In the genomic region with DNA sequence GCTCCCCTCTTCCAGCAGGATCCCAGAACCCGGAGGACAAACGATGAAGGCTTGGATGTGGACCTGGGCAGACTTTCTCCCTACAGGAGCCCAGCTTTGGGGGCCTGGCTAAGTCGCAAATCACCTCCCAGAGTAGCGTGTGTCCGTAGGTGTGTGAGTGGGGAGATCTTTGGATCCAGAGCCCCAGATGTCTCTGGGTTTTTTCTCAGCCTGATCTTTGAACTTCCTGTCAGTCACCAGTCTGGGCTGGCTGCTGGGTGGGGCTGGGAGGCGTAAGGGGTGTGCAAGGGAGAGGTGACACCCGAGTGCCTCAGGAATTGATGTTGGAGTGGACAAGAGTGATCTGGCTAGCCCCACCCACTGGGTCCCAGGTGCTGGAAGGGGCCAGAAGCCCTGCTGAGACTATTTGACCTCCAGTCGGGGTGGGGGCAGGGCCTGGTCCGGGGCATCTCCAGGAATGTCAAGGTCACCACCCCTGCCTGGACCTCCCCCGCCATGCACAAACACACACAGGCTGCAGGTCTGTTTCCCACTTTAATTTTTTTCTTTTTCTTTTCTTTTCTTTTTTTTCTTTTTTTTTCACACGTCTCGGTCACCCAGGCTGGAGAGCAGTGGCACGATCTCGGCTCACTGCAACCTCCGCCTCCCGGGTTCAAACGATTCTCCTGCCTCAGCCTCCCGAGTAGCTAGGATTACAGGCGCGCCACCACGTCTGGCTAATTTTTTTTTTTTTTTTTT, we compare ENCODE assay signal across 1 cellular context.
TF ChIP-seq lines count a peak whose summit lies in the region.

A gene with protein sequence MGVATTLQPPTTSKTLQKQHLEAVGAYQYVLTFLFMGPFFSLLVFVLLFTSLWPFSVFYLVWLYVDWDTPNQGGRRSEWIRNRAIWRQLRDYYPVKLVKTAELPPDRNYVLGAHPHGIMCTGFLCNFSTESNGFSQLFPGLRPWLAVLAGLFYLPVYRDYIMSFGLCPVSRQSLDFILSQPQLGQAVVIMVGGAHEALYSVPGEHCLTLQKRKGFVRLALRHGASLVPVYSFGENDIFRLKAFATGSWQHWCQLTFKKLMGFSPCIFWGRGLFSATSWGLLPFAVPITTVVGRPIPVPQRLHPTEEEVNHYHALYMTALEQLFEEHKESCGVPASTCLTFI (minus strand): TSS at position 175 of the 738 bp plus-strand sequence. CDS start 182 bp downstream, outside the sequence.

TF ChIP-seq in HepG2, 621 proteins besides CTCF, POLR2A, EP300 and RAD21 (continued from another document and continues in another):
- TF ChIP-seq ZNF281 (CRISPR knock-in tag; IDR thresholded peaks at IDR 0.05; ENCODE audit: borderline replicate concordance): peak; percentile 99
- TF ChIP-seq REPIN1 (CRISPR knock-in tag; IDR thresholded peaks at IDR 0.05; ENCODE audit: borderline replicate concordance, low read depth): peak; percentile 56
- TF ChIP-seq PHF20 (CRISPR knock-in tag; IDR thresholded peaks at IDR 0.05): no peak; the same call in 1 of the 2 replicates
- TF ChIP-seq, protein P1, sequence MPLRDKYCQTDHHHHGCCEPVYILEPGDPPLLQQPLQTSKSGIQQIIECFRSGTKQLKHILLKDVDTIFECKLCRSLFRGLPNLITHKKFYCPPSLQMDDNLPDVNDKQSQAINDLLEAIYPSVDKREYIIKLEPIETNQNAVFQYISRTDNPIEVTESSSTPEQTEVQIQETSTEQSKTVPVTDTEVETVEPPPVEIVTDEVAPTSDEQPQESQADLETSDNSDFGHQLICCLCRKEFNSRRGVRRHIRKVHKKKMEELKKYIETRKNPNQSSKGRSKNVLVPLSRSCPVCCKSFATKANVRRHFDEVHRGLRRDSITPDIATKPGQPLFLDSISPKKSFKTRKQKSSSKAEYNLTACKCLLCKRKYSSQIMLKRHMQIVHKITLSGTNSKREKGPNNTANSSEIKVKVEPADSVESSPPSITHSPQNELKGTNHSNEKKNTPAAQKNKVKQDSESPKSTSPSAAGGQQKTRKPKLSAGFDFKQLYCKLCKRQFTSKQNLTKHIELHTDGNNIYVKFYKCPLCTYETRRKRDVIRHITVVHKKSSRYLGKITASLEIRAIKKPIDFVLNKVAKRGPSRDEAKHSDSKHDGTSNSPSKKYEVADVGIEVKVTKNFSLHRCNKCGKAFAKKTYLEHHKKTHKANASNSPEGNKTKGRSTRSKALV (CRISPR knock-in tag; IDR thresholded peaks at IDR 0.05): no peak
- TF ChIP-seq IRX3 (CRISPR knock-in tag; IDR thresholded peaks at IDR 0.05; ENCODE audit: borderline replicate concordance, low read depth): no peak
- no peak for TF ChIP-seq PCBP1 (IDR thresholded peaks at IDR 0.05; ENCODE audit: borderline replicate concordance, low read depth, low read length)
- peak; percentile 40 for TF ChIP-seq CREB1 (IDR thresholded peaks at IDR 0.05)
- TF ChIP-seq CREB1 (CRISPR knock-in tag; IDR thresholded peaks at IDR 0.05): no peak
- no peak for TF ChIP-seq MAFG (CRISPR knock-in tag; IDR thresholded peaks at IDR 0.05)
- 0 out of 2 replicates have a peak, but pooled peaks have one; percentile 31 for TF ChIP-seq ZBTB21 (CRISPR knock-in tag; IDR thresholded peaks at IDR 0.05)
- TF ChIP-seq ZNF17 (CRISPR knock-in tag; IDR thresholded peaks at IDR 0.05): no peak
- TF ChIP-seq MAZ (IDR thresholded peaks at IDR 0.05; ENCODE audit: borderline replicate concordance, low read depth, low read length): peak; percentile 86
- TF ChIP-seq MAZ (CRISPR knock-in tag; IDR thresholded peaks at IDR 0.05; ENCODE audit: low read depth): peak; percentile 71
- 0 out of 2 replicates have a peak, but pooled peaks have one; percentile 30 for TF ChIP-seq ZNF205 (CRISPR knock-in tag; IDR thresholded peaks at IDR 0.05)
- 0 out of 2 replicates have a peak, but pooled peaks have one; percentile 52 for TF ChIP-seq ZNF766 (CRISPR knock-in tag; IDR thresholded peaks at IDR 0.05; ENCODE audit: borderline replicate concordance)
- TF ChIP-seq, protein P2, sequence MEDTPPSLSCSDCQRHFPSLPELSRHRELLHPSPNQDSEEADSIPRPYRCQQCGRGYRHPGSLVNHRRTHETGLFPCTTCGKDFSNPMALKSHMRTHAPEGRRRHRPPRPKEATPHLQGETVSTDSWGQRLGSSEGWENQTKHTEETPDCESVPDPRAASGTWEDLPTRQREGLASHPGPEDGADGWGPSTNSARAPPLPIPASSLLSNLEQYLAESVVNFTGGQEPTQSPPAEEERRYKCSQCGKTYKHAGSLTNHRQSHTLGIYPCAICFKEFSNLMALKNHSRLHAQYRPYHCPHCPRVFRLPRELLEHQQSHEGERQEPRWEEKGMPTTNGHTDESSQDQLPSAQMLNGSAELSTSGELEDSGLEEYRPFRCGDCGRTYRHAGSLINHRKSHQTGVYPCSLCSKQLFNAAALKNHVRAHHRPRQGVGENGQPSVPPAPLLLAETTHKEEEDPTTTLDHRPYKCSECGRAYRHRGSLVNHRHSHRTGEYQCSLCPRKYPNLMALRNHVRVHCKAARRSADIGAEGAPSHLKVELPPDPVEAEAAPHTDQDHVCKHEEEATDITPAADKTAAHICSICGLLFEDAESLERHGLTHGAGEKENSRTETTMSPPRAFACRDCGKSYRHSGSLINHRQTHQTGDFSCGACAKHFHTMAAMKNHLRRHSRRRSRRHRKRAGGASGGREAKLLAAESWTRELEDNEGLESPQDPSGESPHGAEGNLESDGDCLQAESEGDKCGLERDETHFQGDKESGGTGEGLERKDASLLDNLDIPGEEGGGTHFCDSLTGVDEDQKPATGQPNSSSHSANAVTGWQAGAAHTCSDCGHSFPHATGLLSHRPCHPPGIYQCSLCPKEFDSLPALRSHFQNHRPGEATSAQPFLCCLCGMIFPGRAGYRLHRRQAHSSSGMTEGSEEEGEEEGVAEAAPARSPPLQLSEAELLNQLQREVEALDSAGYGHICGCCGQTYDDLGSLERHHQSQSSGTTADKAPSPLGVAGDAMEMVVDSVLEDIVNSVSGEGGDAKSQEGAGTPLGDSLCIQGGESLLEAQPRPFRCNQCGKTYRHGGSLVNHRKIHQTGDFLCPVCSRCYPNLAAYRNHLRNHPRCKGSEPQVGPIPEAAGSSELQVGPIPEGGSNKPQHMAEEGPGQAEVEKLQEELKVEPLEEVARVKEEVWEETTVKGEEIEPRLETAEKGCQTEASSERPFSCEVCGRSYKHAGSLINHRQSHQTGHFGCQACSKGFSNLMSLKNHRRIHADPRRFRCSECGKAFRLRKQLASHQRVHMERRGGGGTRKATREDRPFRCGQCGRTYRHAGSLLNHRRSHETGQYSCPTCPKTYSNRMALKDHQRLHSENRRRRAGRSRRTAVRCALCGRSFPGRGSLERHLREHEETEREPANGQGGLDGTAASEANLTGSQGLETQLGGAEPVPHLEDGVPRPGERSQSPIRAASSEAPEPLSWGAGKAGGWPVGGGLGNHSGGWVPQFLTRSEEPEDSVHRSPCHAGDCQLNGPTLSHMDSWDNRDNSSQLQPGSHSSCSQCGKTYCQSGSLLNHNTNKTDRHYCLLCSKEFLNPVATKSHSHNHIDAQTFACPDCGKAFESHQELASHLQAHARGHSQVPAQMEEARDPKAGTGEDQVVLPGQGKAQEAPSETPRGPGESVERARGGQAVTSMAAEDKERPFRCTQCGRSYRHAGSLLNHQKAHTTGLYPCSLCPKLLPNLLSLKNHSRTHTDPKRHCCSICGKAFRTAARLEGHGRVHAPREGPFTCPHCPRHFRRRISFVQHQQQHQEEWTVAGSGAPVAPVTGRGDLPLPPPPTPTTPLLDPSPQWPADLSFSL (CRISPR knock-in tag; IDR thresholded peaks at IDR 0.05): no peak
- TF ChIP-seq IKZF5 (CRISPR knock-in tag; IDR thresholded peaks at IDR 0.05): peak; percentile 87; the same call in 1 of the 2 replicates
- peak; percentile 100 for TF ChIP-seq ZKSCAN5 (CRISPR knock-in tag; IDR thresholded peaks at IDR 0.05)
- no peak for TF ChIP-seq KDM1A (CRISPR knock-in tag; IDR thresholded peaks at IDR 0.05)
- peak; percentile 60; the same call in 1 of the 2 replicates for TF ChIP-seq ZBTB25 (CRISPR knock-in tag; IDR thresholded peaks at IDR 0.05)
- TF ChIP-seq STAT6 (CRISPR knock-in tag; IDR thresholded peaks at IDR 0.05; ENCODE audit: borderline replicate concordance): 0 out of 2 replicates have a peak, but pooled peaks have one; percentile 38
- no peak for TF ChIP-seq ZNF782 (CRISPR knock-in tag; IDR thresholded peaks at IDR 0.05; ENCODE audit: borderline replicate concordance)
- peak; percentile 24; the same call in 1 of the 2 replicates for TF ChIP-seq ZBTB7A (CRISPR knock-in tag; IDR thresholded peaks at IDR 0.05)
- TF ChIP-seq ZZZ3 (CRISPR knock-in tag; IDR thresholded peaks at IDR 0.05; ENCODE audit: borderline replicate concordance): peak; percentile 19; the same call in 1 of the 2 replicates
- TF ChIP-seq ZFAT (CRISPR knock-in tag; conservative IDR thresholded peaks at IDR 0.05): no peak
- peak; percentile 16; the same call in 1 of the 2 replicates for TF ChIP-seq FOXJ3 (CRISPR knock-in tag; IDR thresholded peaks at IDR 0.05; ENCODE audit: borderline replicate concordance)
- TF ChIP-seq ZNF768 (CRISPR knock-in tag; IDR thresholded peaks at IDR 0.05): no peak
- no peak for TF ChIP-seq HNRNPLL (IDR thresholded peaks at IDR 0.05; ENCODE audit: low read depth, low read length, poor library complexity, severe bottlenecking)
- TF ChIP-seq MTA3 (CRISPR knock-in tag; IDR thresholded peaks at IDR 0.05): no peak
- TF ChIP-seq ZNF577 (CRISPR knock-in tag; IDR thresholded peaks at IDR 0.05; ENCODE audit: borderline replicate concordance, low read depth): no peak
- TF ChIP-seq MBNL3 (CRISPR knock-in tag; conservative IDR thresholded peaks at IDR 0.05): no peak
- peak; percentile 41; the same call in 1 of the 2 replicates for TF ChIP-seq ZNF770 (CRISPR knock-in tag; IDR thresholded peaks at IDR 0.05)
